In the genomic region with DNA sequence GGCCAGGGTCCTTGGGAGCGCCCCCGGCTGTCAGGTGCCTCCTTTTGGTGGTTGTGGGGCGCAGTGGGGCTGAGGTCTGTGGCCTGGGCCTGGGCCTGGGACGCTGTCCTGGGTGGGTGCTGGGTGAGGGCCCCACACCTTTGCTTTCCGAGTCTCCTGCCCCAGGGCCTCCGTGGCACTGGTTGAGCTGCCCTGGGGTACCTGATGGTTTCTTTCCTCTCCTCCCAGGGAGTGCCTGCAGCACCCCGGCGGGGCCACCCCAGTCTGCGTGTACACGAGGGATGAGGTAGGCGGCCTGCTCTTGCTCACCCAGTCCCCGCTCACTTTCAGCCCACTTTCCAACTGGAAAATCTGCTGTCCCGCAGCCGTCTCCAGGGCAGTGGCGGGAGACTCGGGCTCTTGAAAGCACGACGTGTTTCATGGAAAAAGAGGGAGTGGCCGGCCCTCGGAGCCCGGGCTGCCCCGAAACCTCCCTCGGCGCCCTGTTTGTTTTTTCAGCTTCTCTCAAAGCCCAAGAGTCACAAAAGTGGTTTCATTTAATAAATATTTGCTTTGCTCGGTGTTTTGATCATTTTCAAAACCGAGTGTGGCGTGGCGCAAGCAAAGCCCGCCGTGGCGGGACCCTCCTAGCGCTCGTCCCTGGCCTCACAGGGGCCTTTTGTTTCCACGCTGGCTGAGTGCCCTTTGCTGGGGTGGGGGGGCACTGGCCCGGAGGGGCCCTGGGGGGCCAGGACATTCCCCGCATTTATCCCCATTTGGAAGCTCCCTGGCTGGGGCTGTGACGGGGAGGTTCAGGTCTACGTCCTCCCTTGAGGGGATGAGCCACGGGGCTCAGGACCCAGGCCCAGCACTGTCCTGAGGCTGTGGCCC, we compare ENCODE assay signal across 1 cellular context.
A peak's percentile ranks its signal among the peaks of the same experiment; 100 is the strongest.
TF ChIP-seq lines count a peak whose summit lies in the region.

No MANE protein-coding gene starts in this region.

TF ChIP-seq in HepG2, 621 proteins besides CTCF, POLR2A, EP300 and RAD21 (continued from another document):
- TF ChIP-seq FOXA1 (IDR thresholded peaks at IDR 0.05) (no peak), FOXA1 (CRISPR knock-in tag; IDR thresholded peaks at IDR 0.05) (peak; percentile 57), CHD4 (IDR thresholded peaks at IDR 0.05; ENCODE audit: borderline replicate concordance, low read length) (0 out of 2 replicates have a peak, but pooled peaks have one; percentile 52), CERS6 (CRISPR knock-in tag; IDR thresholded peaks at IDR 0.05) (no peak), ZIK1 (CRISPR knock-in tag; IDR thresholded peaks at IDR 0.05; ENCODE audit: borderline replicate concordance, low read depth) (no peak; the same call in 1 of the 2 replicates), PCBP2 (optimal IDR thresholded peaks at IDR 0.05; ENCODE audit: low read depth, low read length, poor library complexity, severe bottlenecking) (no peak), BHLHE40 (IDR thresholded peaks at IDR 0.05; ENCODE audit: low read length) (peak; percentile 32; the same call in 1 of the 2 replicates), HMG20A (CRISPR knock-in tag; IDR thresholded peaks at IDR 0.05; ENCODE audit: borderline replicate concordance) (peak; percentile 72; the same call in 1 of the 2 replicates), ZNF160 (CRISPR knock-in tag; IDR thresholded peaks at IDR 0.05) (no peak; the same call in 1 of the 2 replicates), FOSL1 (CRISPR knock-in tag; IDR thresholded peaks at IDR 0.05; ENCODE audit: borderline replicate concordance) (no peak), NRL (CRISPR knock-in tag; IDR thresholded peaks at IDR 0.05; ENCODE audit: borderline replicate concordance) (peak; percentile 59; the same call in 1 of the 2 replicates)
- TF ChIP-seq, protein P1, sequence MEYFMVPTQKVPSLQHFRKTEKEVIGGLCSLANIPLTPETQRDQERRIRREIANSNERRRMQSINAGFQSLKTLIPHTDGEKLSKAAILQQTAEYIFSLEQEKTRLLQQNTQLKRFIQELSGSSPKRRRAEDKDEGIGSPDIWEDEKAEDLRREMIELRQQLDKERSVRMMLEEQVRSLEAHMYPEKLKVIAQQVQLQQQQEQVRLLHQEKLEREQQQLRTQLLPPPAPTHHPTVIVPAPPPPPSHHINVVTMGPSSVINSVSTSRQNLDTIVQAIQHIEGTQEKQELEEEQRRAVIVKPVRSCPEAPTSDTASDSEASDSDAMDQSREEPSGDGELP (IDR thresholded peaks at IDR 0.05; ENCODE audit: borderline replicate concordance, low read depth), result peak; percentile 48
- TF ChIP-seq, protein P2, sequence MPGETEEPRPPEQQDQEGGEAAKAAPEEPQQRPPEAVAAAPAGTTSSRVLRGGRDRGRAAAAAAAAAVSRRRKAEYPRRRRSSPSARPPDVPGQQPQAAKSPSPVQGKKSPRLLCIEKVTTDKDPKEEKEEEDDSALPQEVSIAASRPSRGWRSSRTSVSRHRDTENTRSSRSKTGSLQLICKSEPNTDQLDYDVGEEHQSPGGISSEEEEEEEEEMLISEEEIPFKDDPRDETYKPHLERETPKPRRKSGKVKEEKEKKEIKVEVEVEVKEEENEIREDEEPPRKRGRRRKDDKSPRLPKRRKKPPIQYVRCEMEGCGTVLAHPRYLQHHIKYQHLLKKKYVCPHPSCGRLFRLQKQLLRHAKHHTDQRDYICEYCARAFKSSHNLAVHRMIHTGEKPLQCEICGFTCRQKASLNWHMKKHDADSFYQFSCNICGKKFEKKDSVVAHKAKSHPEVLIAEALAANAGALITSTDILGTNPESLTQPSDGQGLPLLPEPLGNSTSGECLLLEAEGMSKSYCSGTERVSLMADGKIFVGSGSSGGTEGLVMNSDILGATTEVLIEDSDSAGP (CRISPR knock-in tag; IDR thresholded peaks at IDR 0.05; ENCODE audit: borderline replicate concordance), result no peak
- TF ChIP-seq, protein P3, sequence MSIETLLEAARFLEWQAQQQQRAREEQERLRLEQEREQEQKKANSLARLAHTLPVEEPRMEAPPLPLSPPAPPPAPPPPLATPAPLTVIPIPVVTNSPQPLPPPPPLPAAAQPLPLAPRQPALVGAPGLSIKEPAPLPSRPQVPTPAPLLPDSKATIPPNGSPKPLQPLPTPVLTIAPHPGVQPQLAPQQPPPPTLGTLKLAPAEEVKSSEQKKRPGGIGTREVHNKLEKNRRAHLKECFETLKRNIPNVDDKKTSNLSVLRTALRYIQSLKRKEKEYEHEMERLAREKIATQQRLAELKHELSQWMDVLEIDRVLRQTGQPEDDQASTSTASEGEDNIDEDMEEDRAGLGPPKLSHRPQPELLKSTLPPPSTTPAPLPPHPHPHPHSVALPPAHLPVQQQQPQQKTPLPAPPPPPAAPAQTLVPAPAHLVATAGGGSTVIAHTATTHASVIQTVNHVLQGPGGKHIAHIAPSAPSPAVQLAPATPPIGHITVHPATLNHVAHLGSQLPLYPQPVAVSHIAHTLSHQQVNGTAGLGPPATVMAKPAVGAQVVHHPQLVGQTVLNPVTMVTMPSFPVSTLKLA (IDR thresholded peaks at IDR 0.05), result no peak
